Comparison of ENCODE assay signal across 8 cellular contexts in the genomic region with DNA sequence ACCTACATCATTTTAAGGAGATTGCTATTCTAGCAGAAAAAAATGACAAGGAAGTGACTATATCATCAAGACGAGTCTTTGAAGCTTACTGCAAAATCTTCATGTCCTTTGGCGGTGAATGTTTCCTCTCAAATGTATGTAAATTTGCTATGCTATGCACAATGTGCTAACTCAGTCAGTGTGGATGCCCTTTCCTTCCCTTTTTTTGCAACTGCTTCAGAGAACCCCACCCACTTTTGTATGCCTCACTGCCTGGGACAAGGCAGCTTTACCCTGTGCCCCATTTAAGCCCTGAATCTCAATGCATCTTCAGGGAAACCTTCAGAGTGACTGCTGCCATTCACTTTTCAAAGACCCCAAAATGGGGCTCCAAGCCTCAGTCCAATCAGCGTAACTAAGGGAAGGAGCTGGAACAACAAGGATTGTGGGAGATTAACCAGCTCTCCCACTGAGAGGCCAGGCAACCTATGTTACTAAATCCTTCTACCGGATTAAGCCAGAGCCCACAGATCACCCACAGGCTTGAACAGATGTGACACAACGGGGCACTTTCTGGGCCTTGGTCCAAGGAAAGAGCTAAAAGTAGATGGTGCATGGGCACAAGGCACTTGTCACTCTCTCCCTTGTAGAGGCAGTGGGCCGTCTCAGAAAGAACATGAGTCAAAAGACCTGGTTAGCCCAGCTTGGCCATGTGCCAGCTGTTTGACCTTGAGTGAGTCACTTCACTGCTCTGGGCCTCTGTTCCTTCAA.
DNase-seq lines count a peak whose midpoint lies in the region; ATAC-seq and TF ChIP-seq lines count a peak whose summit lies in the region.

No MANE protein-coding gene starts in this region.

- H2AFZ ChIP-seq in neural progenitor cell (replicated peaks): no peak overlapping the region

- H3K79me2 ChIP-seq in neural progenitor cell (ENCODE audit: low read depth): no peaks in the 10 kb centered on the region

- no peak overlapping the region for H3K4me3 Mint-ChIP-seq in neural progenitor cell
- no peak overlapping the region for H3K4me3 Mint-ChIP-seq in CD4-positive, alpha-beta memory T cell
- H3K4me3 Mint-ChIP-seq in chondrocyte (ENCODE audit: unreplicated experiment): no peak overlapping the region

- H3K27me3 ChIP-seq in neural progenitor cell: no peaks in the 10 kb centered on the region
- no peaks in the 10 kb centered on the region for H3K27me3 ChIP-seq in CD4-positive, alpha-beta memory T cell (ENCODE audit: insufficient read depth, low read length)

- H3K36me3 ChIP-seq in neural progenitor cell: no peaks in the 10 kb centered on the region
- H3K36me3 ChIP-seq in CD4-positive, alpha-beta memory T cell (ENCODE audit: insufficient read depth, low read length): no peaks in the 10 kb centered on the region

- POLR2A ChIA-PET in CD4-positive, alpha-beta memory T cell (lab: Charles Lee; ENCODE audit: partially characterized antibody): no interaction called here

- intact Hi-C loops in CD4-positive, alpha-beta memory T cell (cut with micrococcal nuclease): no loop called here

- no peaks in the 10 kb centered on the region for H3K9me3 ChIP-seq in neural progenitor cell (ENCODE audit: low read depth)
- no peaks in the 10 kb centered on the region for H3K9me3 ChIP-seq in CD4-positive, alpha-beta memory T cell (ENCODE audit: control insufficient read depth in 1 of 2, low read length in 2 of 2)

- H3K27ac ChIP-seq in neural progenitor cell: peak overlapping the region; percentile 41
- H3K27ac ChIP-seq in CD4-positive, alpha-beta memory T cell (ENCODE audit: low read depth, low read length): no peak overlapping the region

- ATAC-seq in GM19463 (IDR thresholded peaks at IDR 0.05; ENCODE audit: unreplicated experiment): no peak

- TF ChIP-seq CTCF in neural progenitor cell (IDR thresholded peaks at IDR 0.05) (no peak), chondrocyte (IDR thresholded peaks at IDR 0.05) (no peak)

- H3K9me3 Mint-ChIP-seq in neural progenitor cell: no peaks in the 10 kb centered on the region
- H3K9me3 Mint-ChIP-seq in CD4-positive, alpha-beta memory T cell: peaks cover 0 to 7% (median 2%) of the 10 kb centered on the region in 8 donors
- no peaks in the 10 kb centered on the region for H3K9me3 Mint-ChIP-seq in chondrocyte (ENCODE audit: low read depth)

- H3K4me3 ChIP-seq in neural progenitor cell: no peak overlapping the region
- H3K4me3 ChIP-seq in CD4-positive, alpha-beta memory T cell (ENCODE audit: low read length in 2 of 2): no peak overlapping the region

- H3F3A ChIP-seq in neural progenitor cell (ENCODE audit: low read depth): peaks cover 33% of the 10 kb centered on the region

- H3K4me2 ChIP-seq in neural progenitor cell: peak overlapping the region; percentile 43

- DNase-seq in DMS79 (lab: John Stamatoyannopoulos, UW) (peak; percentile 33), NCI-H524 (lab: John Stamatoyannopoulos, UW) (peak; percentile 98 to 99), ecto neural progenitor cell (ENCODE audit: low spot score) (peak; percentile 81), neural progenitor cell (ENCODE audit: low spot score) (peak; percentile 88), chondrocyte (ENCODE audit: low spot score) (no peak), HPDE6-E6E7 (ENCODE audit: extremely low spot score) (no peak)
- no peak for DNase-seq in CD4-positive, alpha-beta memory T cell

- peaks cover 36% of the 10 kb centered on the region for H3K4me1 ChIP-seq in neural progenitor cell
- H3K4me1 ChIP-seq in CD4-positive, alpha-beta memory T cell (ENCODE audit: insufficient read depth, low read length): no peaks in the 10 kb centered on the region

- H3K4me1 Mint-ChIP-seq in neural progenitor cell: peaks cover 22% of the 10 kb centered on the region
- H3K4me1 Mint-ChIP-seq in CD4-positive, alpha-beta memory T cell: no peaks in the 10 kb centered on the region
- peaks cover 5% of the 10 kb centered on the region for H3K4me1 Mint-ChIP-seq in chondrocyte (ENCODE audit: low read depth)

- H4K20me1 ChIP-seq in neural progenitor cell (ENCODE audit: low read depth): no peaks in the 10 kb centered on the region

- no peak overlapping the region for H3K9ac ChIP-seq in neural progenitor cell

- H3K36me3 Mint-ChIP-seq in neural progenitor cell: peaks cover 2% of the 10 kb centered on the region
- H3K36me3 Mint-ChIP-seq in CD4-positive, alpha-beta memory T cell: no peaks in the 10 kb centered on the region
- H3K36me3 Mint-ChIP-seq in chondrocyte (ENCODE audit: low read depth): no peaks in the 10 kb centered on the region

- H3K27me3 Mint-ChIP-seq in neural progenitor cell (ENCODE audit: insufficient read depth, low read depth) (peaks cover 15% of the 10 kb centered on the region), chondrocyte (ENCODE audit: low read depth) (no peaks in the 10 kb centered on the region)
- peaks cover 0 to 1% of the 10 kb centered on the region in 2 donors for H3K27me3 Mint-ChIP-seq in CD4-positive, alpha-beta memory T cell

- peak overlapping the region; percentile 47 for H3K27ac Mint-ChIP-seq in neural progenitor cell
- no peak overlapping the region for H3K27ac Mint-ChIP-seq in CD4-positive, alpha-beta memory T cell
- H3K27ac Mint-ChIP-seq in chondrocyte (ENCODE audit: unreplicated experiment): no peak overlapping the region

- CTCF ChIA-PET in CD4-positive, alpha-beta memory T cell (lab: Charles Lee; ENCODE audit: partially characterized antibody): no interaction called here

Comparison
In these comparisons a context has a peak if more than half of its experiments do, and no peak if none do; other contexts are left out.
1. DNase-seq: peak in DMS79 (single experiment), NCI-H524 (2 of 2), ecto neural progenitor cell (single experiment) and neural progenitor cell (single experiment); none in CD4-positive, alpha-beta memory T cell (0 of 5), chondrocyte (single experiment) and HPDE6-E6E7 (single experiment).